Comparison of ENCODE assay signal across 9 cellular contexts in the genomic region with DNA sequence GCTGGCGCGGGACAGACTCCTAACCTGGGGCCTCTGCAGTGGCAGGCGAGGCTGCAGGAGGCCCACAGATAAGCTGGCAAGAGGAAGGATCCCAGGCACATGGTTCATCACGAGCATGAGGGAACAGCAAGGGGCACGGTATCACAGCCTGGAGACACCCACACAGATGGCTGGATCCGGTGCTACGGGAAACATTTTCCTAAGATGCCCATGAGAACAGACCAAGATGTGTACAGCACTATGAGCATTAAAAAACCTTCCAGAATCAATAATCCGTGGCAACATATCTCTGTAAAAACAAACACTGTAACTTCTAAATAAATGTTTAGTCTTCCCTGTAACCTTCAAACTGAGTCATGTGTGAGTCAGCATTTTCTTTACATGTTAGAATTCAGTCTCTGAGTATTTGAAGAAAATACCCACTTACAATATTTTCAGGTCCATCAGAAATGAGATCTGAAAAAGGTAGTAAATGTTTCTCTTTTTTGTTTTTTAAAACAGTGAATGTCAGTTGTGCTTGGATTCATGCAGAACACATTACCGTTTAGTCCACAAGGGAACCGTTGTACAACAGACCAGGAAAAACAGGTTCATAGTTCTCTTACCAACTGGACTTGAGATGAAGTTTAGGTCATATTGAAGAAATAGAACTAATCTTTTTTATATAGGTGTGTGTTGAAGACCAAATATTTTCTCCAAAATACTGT.
DNase-seq lines count a peak whose midpoint lies in the region; ATAC-seq and TF ChIP-seq lines count a peak whose summit lies in the region.
"Had no signal": no experiment of that assay in that cellular context is flagged by ENCODE, and none has a peak within 500 bp of the region (broad histone marks: within the 10 kb centered on the region; RNA-seq: fewer than 3 reads in every experiment).

No MANE protein-coding gene starts in this region.

- DNase-seq in Caki2 (ENCODE audit: low read depth) (peak; percentile 70), NCI-H446 treated with DMSO at 0.1 percent for 48 hours (lab: John Stamatoyannopoulos, UW) (peak; percentile 71), epithelial cell of esophagus (ENCODE audit: low read depth) (peak; percentile 76), omental fat pad (ENCODE audit: low spot score) (no peak), NCI-H748 (lab: John Stamatoyannopoulos, UW; ENCODE audit: unreplicated experiment) (no peak)
- DNase-seq in effector memory CD8-positive, alpha-beta T cell: no peak

- no peak for TF ChIP-seq CTCF in epithelial cell of esophagus (IDR thresholded peaks at IDR 0.05; ENCODE audit: insufficient read depth, low read depth, low read length, missing control alignments)
- TF ChIP-seq CTCF in omental fat pad (IDR thresholded peaks at IDR 0.05): no peak

- H3K4me1 Mint-ChIP-seq in effector memory CD8-positive, alpha-beta T cell (ENCODE audit: low read depth in 2 of 2): no peaks in the 10 kb centered on the region

- no peaks in the 10 kb centered on the region for H3K9me3 Mint-ChIP-seq in effector memory CD8-positive, alpha-beta T cell

- in situ Hi-C loops in Caki2 (cut with HindIII; ENCODE audit: low pct_unique_long_range_greater_than_20kb, low sequenced_read_pairs): no loop called here

- no peak overlapping the region for H3K4me3 ChIP-seq in epithelial cell of esophagus (ENCODE audit: low read length)
- H3K4me3 ChIP-seq: GM12878 had no signal

- no peaks in the 10 kb centered on the region for H3K36me3 Mint-ChIP-seq in effector memory CD8-positive, alpha-beta T cell (ENCODE audit: insufficient read depth)

- H3K27ac Mint-ChIP-seq in effector memory CD8-positive, alpha-beta T cell: no peak overlapping the region

- ATAC-seq in omental fat pad (ENCODE audit: low FRiP score) (peak; percentile 41), HG03108 (IDR thresholded peaks at IDR 0.05; ENCODE audit: unreplicated experiment) (no peak), HG03432 (IDR thresholded peaks at IDR 0.05; ENCODE audit: unreplicated experiment) (no peak)
- ATAC-seq in effector memory CD8-positive, alpha-beta T cell (replicated peaks): no peak

- no peak overlapping the region for H3K4me3 Mint-ChIP-seq in effector memory CD8-positive, alpha-beta T cell

- H3K27me3 Mint-ChIP-seq in effector memory CD8-positive, alpha-beta T cell: peaks cover 4 to 7% of the 10 kb centered on the region in 2 donors

Comparison
In these comparisons a context has a peak if more than half of its experiments do, and no peak if none do; other contexts are left out.
1. DNase-seq: peak in Caki2 (single experiment), NCI-H446 treated with DMSO at 0.1 percent for 48 hours (single experiment) and epithelial cell of esophagus (single experiment); none in omental fat pad (single experiment), effector memory CD8-positive, alpha-beta T cell (0 of 3) and NCI-H748 (single experiment).